In the genomic region with DNA sequence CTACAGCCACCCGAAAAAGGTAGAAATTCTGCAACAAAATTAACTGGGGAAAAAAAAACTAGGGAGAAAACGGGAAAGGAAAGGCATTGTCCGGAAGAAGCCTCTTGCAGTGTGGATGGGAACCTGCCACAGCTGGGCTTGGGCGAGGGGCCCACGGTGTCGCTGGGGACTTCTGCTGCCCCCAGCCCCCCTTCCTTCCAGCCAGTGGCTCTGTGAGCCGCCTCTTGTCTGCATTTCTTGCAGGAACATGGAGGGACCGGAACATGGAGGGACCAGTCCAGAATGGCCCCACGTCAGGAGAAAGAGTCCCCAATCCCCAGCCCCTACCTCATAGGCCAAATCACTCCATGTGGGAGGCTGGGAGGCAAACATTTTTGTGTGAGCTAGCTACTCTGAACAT, we compare ENCODE assay signal across 24 cellular contexts.
"Had no signal": no experiment of that assay in that cellular context is flagged by ENCODE, and none has a peak within 500 bp of the region (broad histone marks: within the 10 kb centered on the region; RNA-seq: fewer than 3 reads in every experiment).

No MANE protein-coding gene starts in this region.

- H3K9me3 Mint-ChIP-seq: natural killer cell treated with Interleukin-12 subunit alpha and Interleukin-12 subunit beta and Interleukin-15 and Interleukin-18, amount 100 ng/mL, for 72 hours had no signal

- H3K4me3 Mint-ChIP-seq: activated naive CD8-positive, alpha-beta T cell; activated T-cell treated with anti-CD3 and anti-CD28 coated beads, Interleukin-2, amount 50 U/mL, for 72 hours; natural killer cell treated with Interleukin-12 subunit alpha and Interleukin-12 subunit beta and Interleukin-15 and Interleukin-18, amount 100 ng/mL, for 72 hours; type B pancreatic cell had no signal

- H3K27ac Mint-ChIP-seq: activated naive CD8-positive, alpha-beta T cell; activated T-cell treated with anti-CD3 and anti-CD28 coated beads, Interleukin-2, amount 50 U/mL, for 72 hours; natural killer cell treated with Interleukin-12 subunit alpha and Interleukin-12 subunit beta and Interleukin-15 and Interleukin-18, amount 100 ng/mL, for 72 hours; type B pancreatic cell had no signal

- ATAC-seq: activated T-cell treated with anti-CD3 and anti-CD28 coated beads, Interleukin-2, amount 50 U/mL, for 72 hours; natural killer cell treated with Interleukin-12 subunit alpha and Interleukin-12 subunit beta and Interleukin-15 and Interleukin-18, amount 100 ng/mL, for 72 hours; sciatic nerve had no signal

- H3K36me3 Mint-ChIP-seq: natural killer cell treated with Interleukin-12 subunit alpha and Interleukin-12 subunit beta and Interleukin-15 and Interleukin-18, amount 100 ng/mL, for 72 hours; type B pancreatic cell had no signal

- DNase-seq: activated CD4-positive, alpha-beta T cell treated with anti-CD3 and anti-CD28 coated beads for 4 hours; activated CD4-positive, alpha-beta T cell treated with anti-CD3 and anti-CD28 coated beads, Interleukin-2, amount 50 U/mL, for 48 hours; activated CD4-positive, CD25-positive, alpha-beta regulatory T cell; activated gamma-delta T cell treated with Interleukin-2 at 50 U/mL for 16 hours; activated T-cell treated with anti-CD3 and anti-CD28 coated beads, Interleukin-2, amount 50 U/mL, for 72 hours; brain microvascular endothelial cell; caudate nucleus; dermis blood vessel endothelial cell; effector memory CD4-positive, alpha-beta T cell; foreskin melanocyte; glutamatergic neuron; hippocampal formation; midbrain; occipital lobe; stimulated activated CD4-positive, alpha-beta T cell treated with anti-CD3 and anti-CD28 coated beads, Interleukin-15, amount 100 ng/mL, for 24 hours; stimulated activated naive CD4-positive, alpha-beta T cell treated with Interleukin-2 at 50 U/mL for 16 hours had no signal

- H3K4me3 ChIP-seq: adrenal gland, ascending aorta, smooth muscle cell, thoracic aorta had no signal

- H3K27me3 Mint-ChIP-seq: type B pancreatic cell had no signal
